ENCODE assay signal across 8 cellular contexts in genomic region chr3:128784228-128784627, GRCh38. TPM values are rescaled to one million over a fixed set of nuclear protein-coding genes. Genes with fewer than 3 reads are reported as not detected.
A peak's percentile ranks its signal among the peaks of the same experiment; 100 is the strongest.
DNase-seq lines count a peak whose midpoint lies in the region; ATAC-seq and TF ChIP-seq lines count a peak whose summit lies in the region.

No MANE protein-coding gene starts in this region.

- no peaks in the 10 kb centered on the region for H3K27me3 ChIP-seq in psoas muscle (ENCODE audit: insufficient read depth in 3 of 3, low read length in 2 of 3)

- TF ChIP-seq RAD21 in Ishikawa (IDR thresholded peaks at IDR 0.05; ENCODE audit: low read depth) = peak; percentile 41; the same call in 1 of the 2 replicates

- H3K9me3 ChIP-seq in psoas muscle = no peaks in the 10 kb centered on the region

- H3K4me1 ChIP-seq in psoas muscle = peaks cover 95% of the 10 kb centered on the region

- TF ChIP-seq EP300 in Ishikawa (IDR thresholded peaks at IDR 0.05; ENCODE audit: borderline replicate concordance) = no peak

- no peaks in the 10 kb centered on the region for H3K36me3 ChIP-seq in psoas muscle (ENCODE audit: insufficient read depth in 1 of 2, low read depth in 1 of 2)

- intact Hi-C loops in psoas muscle (cut with DNase I) = loop anchor here in 1 of 2 donors (5.0 kb wide), 1 partner anchor 57 kb away; the partner anchor contains the start of gene RAB7A

- DNase-seq in AG09309 (ENCODE audit: low read depth) (no peak), fibroblast of pulmonary artery (ENCODE audit: low read depth) (no peak), psoas muscle (peak; percentile 32 to 69), HPDE6-E6E7 (ENCODE audit: extremely low spot score) (no peak), LoVo (ENCODE audit: low spot score) (no peak), kidney glomerular epithelial cell (lab: John Stamatoyannopoulos, UW) (no peak)
- peak; percentile 52 to 74 for DNase-seq in activated CD4-positive, alpha-beta T cell treated with anti-CD3 and anti-CD28 coated beads, Interleukin-2, amount 50 U/mL, for 48 hours

- peak; percentile 60 to 72 (median 66) for ATAC-seq in psoas muscle

- H3K27ac ChIP-seq in psoas muscle = peak overlapping the region; percentile 84

- WGBS in psoas muscle, 3 donors = 45 to 76% (median 57%) methylated on average over 7 of the region's 7 CpGs

- H3K4me3 ChIP-seq in AG09309 (ENCODE audit: control insufficient read depth, low read depth, low read length) (no peak overlapping the region), fibroblast of pulmonary artery (replicated peaks; ENCODE audit: low read depth, low read length) (no peak overlapping the region), psoas muscle (no peak overlapping the region)

- TF ChIP-seq CTCF in AG09309 (IDR thresholded peaks at IDR 0.05; ENCODE audit: control insufficient read depth, insufficient read depth, low read depth, low read length, missing control alignments) = peak; percentile 33
- TF ChIP-seq CTCF in fibroblast of pulmonary artery (IDR thresholded peaks at IDR 0.05; ENCODE audit: low read length, missing control alignments) = peak; percentile 51
- TF ChIP-seq CTCF in psoas muscle (IDR thresholded peaks at IDR 0.05) = no peak

TF ChIP-seq in Ishikawa, 13 proteins besides CTCF, POLR2A, EP300 and RAD21:
- no peak for TF ChIP-seq NFIC (IDR thresholded peaks at IDR 0.05)
- no peak for TF ChIP-seq ZBTB7A (IDR thresholded peaks at IDR 0.05; ENCODE audit: low read depth)
- no peak for TF ChIP-seq YY1 (IDR thresholded peaks at IDR 0.05; ENCODE audit: low read depth)
- TF ChIP-seq FOXM1 (IDR thresholded peaks at IDR 0.05; ENCODE audit: borderline replicate concordance, low read depth) = no peak
- no peak for TF ChIP-seq TEAD4 (IDR thresholded peaks at IDR 0.05)
- TF ChIP-seq, protein P1, sequence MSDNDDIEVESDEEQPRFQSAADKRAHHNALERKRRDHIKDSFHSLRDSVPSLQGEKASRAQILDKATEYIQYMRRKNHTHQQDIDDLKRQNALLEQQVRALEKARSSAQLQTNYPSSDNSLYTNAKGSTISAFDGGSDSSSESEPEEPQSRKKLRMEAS (IDR thresholded peaks at IDR 0.05) = no peak
- no peak for TF ChIP-seq TCF12 (IDR thresholded peaks at IDR 0.05; ENCODE audit: low read depth)
- no peak for TF ChIP-seq EGR1 (IDR thresholded peaks at IDR 0.05)
- TF ChIP-seq CEBPB (IDR thresholded peaks at IDR 0.05) = no peak
- TF ChIP-seq, protein P2, sequence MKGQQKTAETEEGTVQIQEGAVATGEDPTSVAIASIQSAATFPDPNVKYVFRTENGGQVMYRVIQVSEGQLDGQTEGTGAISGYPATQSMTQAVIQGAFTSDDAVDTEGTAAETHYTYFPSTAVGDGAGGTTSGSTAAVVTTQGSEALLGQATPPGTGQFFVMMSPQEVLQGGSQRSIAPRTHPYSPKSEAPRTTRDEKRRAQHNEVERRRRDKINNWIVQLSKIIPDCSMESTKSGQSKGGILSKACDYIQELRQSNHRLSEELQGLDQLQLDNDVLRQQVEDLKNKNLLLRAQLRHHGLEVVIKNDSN (IDR thresholded peaks at IDR 0.05) = no peak
- no peak for TF ChIP-seq REST (IDR thresholded peaks at IDR 0.05; ENCODE audit: low read depth)
- TF ChIP-seq TAF1 (IDR thresholded peaks at IDR 0.05; ENCODE audit: low read depth) = no peak
- no peak for TF ChIP-seq CREB1 (IDR thresholded peaks at IDR 0.05; ENCODE audit: low read depth)

RNA-seq across cellular contexts. Expression of gene RAB7A, which starts 58.2 kb away (rescaled TPM):
- total RNA-seq in psoas muscle = 100 to 1,000 TPM; 232 to 375 (median 284) TPM
- polyA plus RNA-seq in psoas muscle = 100 to 1,000 TPM; 206 to 410 (median 369) TPM

Comparison
In these comparisons a context has a peak if more than half of its experiments do, and no peak if none do; other contexts are left out.
1. DNase-seq: peak in activated CD4-positive, alpha-beta T cell treated with anti-CD3 and anti-CD28 coated beads, Interleukin-2, amount 50 U/mL, for 48 hours (2 of 2) and psoas muscle (2 of 2); none in AG09309 (single experiment), fibroblast of pulmonary artery (single experiment), HPDE6-E6E7 (single experiment), LoVo (single experiment) and kidney glomerular epithelial cell (single experiment).